2 cellular contexts compared by ENCODE assay signal in genomic region chr7:101200504-101200861, GRCh38.
TF ChIP-seq lines count a peak whose summit lies in the region.

No MANE protein-coding gene starts in this region.

TF ChIP-seq in SK-N-SH, 30 proteins besides CTCF, POLR2A, EP300 and RAD21:
- TF ChIP-seq ZBTB33 (IDR thresholded peaks at IDR 0.05; ENCODE audit: borderline replicate concordance, low read depth) = no peak
- TF ChIP-seq NRF1 (IDR thresholded peaks at IDR 0.05; ENCODE audit: low read depth, low read length) = no peak
- TF ChIP-seq EZH2phosphoT487 (IDR thresholded peaks at IDR 0.05; ENCODE audit: borderline replicate concordance, low read depth) = no peak
- no peak for TF ChIP-seq SIN3A (IDR thresholded peaks at IDR 0.05; ENCODE audit: borderline replicate concordance, low read depth, low read length)
- TF ChIP-seq, protein P1, sequence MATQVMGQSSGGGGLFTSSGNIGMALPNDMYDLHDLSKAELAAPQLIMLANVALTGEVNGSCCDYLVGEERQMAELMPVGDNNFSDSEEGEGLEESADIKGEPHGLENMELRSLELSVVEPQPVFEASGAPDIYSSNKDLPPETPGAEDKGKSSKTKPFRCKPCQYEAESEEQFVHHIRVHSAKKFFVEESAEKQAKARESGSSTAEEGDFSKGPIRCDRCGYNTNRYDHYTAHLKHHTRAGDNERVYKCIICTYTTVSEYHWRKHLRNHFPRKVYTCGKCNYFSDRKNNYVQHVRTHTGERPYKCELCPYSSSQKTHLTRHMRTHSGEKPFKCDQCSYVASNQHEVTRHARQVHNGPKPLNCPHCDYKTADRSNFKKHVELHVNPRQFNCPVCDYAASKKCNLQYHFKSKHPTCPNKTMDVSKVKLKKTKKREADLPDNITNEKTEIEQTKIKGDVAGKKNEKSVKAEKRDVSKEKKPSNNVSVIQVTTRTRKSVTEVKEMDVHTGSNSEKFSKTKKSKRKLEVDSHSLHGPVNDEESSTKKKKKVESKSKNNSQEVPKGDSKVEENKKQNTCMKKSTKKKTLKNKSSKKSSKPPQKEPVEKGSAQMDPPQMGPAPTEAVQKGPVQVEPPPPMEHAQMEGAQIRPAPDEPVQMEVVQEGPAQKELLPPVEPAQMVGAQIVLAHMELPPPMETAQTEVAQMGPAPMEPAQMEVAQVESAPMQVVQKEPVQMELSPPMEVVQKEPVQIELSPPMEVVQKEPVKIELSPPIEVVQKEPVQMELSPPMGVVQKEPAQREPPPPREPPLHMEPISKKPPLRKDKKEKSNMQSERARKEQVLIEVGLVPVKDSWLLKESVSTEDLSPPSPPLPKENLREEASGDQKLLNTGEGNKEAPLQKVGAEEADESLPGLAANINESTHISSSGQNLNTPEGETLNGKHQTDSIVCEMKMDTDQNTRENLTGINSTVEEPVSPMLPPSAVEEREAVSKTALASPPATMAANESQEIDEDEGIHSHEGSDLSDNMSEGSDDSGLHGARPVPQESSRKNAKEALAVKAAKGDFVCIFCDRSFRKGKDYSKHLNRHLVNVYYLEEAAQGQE (IDR thresholded peaks at IDR 0.05; ENCODE audit: low read depth, low read length) = no peak
- TF ChIP-seq MXI1 (IDR thresholded peaks at IDR 0.05; ENCODE audit: low read depth, low read length) = no peak
- TF ChIP-seq TAF1 (IDR thresholded peaks at IDR 0.05; ENCODE audit: borderline replicate concordance, low read depth, low read length) = no peak
- TF ChIP-seq MEF2A (IDR thresholded peaks at IDR 0.05; ENCODE audit: borderline replicate concordance, low read depth) = no peak
- no peak for TF ChIP-seq RFX5 (IDR thresholded peaks at IDR 0.05; ENCODE audit: low read length)

TF ChIP-seq in SK-N-SH treated with all-trans-retinoic acid at 6 μM for 48 hours, 23 proteins besides CTCF, POLR2A, EP300 and RAD21 (continued from another document):
- TF ChIP-seq TSHZ2 (CRISPR knock-in tag; IDR thresholded peaks at IDR 0.05) (no peak), ZNF70 (CRISPR knock-in tag; IDR thresholded peaks at IDR 0.05) (no peak), RARB (CRISPR knock-in tag; IDR thresholded peaks at IDR 0.05) (no peak), ZC3H10 (CRISPR knock-in tag; IDR thresholded peaks at IDR 0.05) (no peak), ZFP30 (CRISPR knock-in tag; IDR thresholded peaks at IDR 0.05) (no peak), ZNF565 (CRISPR knock-in tag; conservative IDR thresholded peaks at IDR 0.05; ENCODE audit: low read depth) (no peak), TCF4 (CRISPR knock-in tag; IDR thresholded peaks at IDR 0.05; ENCODE audit: borderline replicate concordance) (no peak), ESRRG (CRISPR knock-in tag; IDR thresholded peaks at IDR 0.05) (no peak), ISL1 (CRISPR knock-in tag; IDR thresholded peaks at IDR 0.05) (no peak)
